8 cellular contexts compared by ENCODE assay signal in the genomic region with DNA sequence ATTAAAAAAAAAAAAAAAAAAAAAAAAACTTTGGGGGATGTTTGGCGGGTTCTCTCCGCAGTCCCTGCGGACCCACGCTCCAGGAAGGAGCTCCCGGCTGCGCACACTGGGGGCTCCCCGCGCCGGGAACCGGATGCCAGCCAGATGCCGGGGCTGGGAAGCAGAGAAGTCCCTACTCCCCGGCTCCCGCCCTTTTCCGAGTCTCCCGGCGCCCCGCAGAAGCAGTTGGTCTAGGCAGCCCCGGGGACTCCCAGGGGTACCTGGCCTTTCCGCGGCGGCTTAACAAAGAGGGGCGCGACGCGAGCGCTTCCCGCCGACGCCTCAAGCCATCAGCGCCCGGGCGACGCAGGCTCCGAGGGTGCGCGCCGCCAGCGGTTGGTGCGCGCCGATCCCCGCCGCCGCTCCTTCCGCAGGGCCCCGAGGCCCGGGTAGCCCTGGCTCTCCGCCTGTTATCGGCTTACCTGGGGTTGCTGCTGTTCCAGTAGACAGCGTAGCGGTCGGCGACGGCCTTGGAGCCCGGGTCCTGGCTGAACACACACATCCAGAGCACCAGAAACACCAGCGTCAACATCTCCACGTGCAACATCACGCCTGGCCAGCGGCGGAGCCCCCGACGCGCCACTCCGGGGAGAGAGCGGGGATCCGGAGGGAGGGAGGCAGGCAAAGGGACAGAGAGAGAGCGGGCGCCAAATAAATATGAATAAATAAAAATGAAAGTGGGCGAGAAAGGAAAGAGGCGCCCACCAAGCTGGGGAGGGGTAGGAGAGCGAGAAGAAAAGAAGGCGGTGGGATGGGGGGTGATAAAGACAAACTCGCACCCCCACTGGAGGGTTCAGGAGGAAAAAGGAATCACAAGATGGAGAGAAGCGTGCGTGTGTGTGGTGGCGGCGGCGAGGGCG. TPM values are rescaled to one million over a fixed set of nuclear protein-coding genes. Genes with fewer than 3 reads are reported as not detected.
A peak's percentile ranks its signal among the peaks of the same experiment; 100 is the strongest.
DNase-seq lines count a peak whose midpoint lies in the region; ATAC-seq, FAIRE-seq and TF ChIP-seq lines count a peak whose summit lies in the region.

No MANE protein-coding gene starts in this region.

- POLR2A ChIA-PET in AG04449 (lab: Yijun Ruan, JAX): no interaction called here

- H3K4me3 Mint-ChIP-seq in astrocyte (ENCODE audit: unreplicated experiment): peak overlapping the region; percentile 95

- no peak overlapping the region for H3K27ac ChIP-seq in astrocyte (ENCODE audit: low read depth, low read length)
- H3K27ac ChIP-seq in skin epidermis: peak overlapping the region in 19 of 21 experiments; percentile 46 to 87 (median 78)
- no peak overlapping the region for H3K27ac ChIP-seq in Karpas-422 (ENCODE audit: low read length)

- H3K9me2 ChIP-seq in Karpas-422 (replicated peaks; ENCODE audit: insufficient read depth, low read length): no peaks in the 10 kb centered on the region

- peak overlapping the region; percentile 63 for H3K4me3 ChIP-seq in AG04449 (ENCODE audit: low read depth, low read length)
- H3K4me3 ChIP-seq in GM12875 (ENCODE audit: low read depth, low read length): peak overlapping the region; percentile 47
- H3K4me3 ChIP-seq in astrocyte (ENCODE audit: insufficient read depth, low read depth, low read length): peak overlapping the region; percentile 77
- peak overlapping the region; percentile 73 for H3K4me3 ChIP-seq in iPS-11a (ENCODE audit: low read depth, low read length)
- H3K4me3 ChIP-seq in skin epidermis: peak overlapping the region; percentile 42 to 62 (median 50)
- no peak overlapping the region for H3K4me3 ChIP-seq in Karpas-422 (ENCODE audit: low read length)

- TF ChIP-seq CTCF in AG04449 (IDR thresholded peaks at IDR 0.05; ENCODE audit: insufficient read depth, low read length, missing control alignments) (no peak), GM12875 (IDR thresholded peaks at IDR 0.05; ENCODE audit: borderline replicate concordance, insufficient read depth, low read depth, low read length) (no peak), astrocyte (IDR thresholded peaks at IDR 0.05; ENCODE audit: insufficient read depth, low read depth, low read length) (no peak)

- H3K36me3 ChIP-seq in astrocyte (ENCODE audit: insufficient read depth, low read length): no peaks in the 10 kb centered on the region
- no peaks in the 10 kb centered on the region for H3K36me3 ChIP-seq in Karpas-422 (ENCODE audit: insufficient read depth, low read length)

- H3K9me3 Mint-ChIP-seq in astrocyte (ENCODE audit: unreplicated experiment): no peaks in the 10 kb centered on the region

- H3K9ac ChIP-seq in astrocyte (ENCODE audit: low read length) (peak overlapping the region; percentile 69), Karpas-422 (ENCODE audit: low read length) (no peak overlapping the region)

- H3K36me3 Mint-ChIP-seq in astrocyte (ENCODE audit: low read depth, unreplicated experiment): peaks cover 6% of the 10 kb centered on the region

- H3K27me3 ChIP-seq in astrocyte (ENCODE audit: insufficient read depth, low read length): peaks cover 4% of the 10 kb centered on the region
- H3K27me3 ChIP-seq in Karpas-422 (ENCODE audit: low read length): no peaks in the 10 kb centered on the region; the same call in 1 of the 2 replicates

- FAIRE-seq in astrocyte (lab: Jason Lieb, UNC): no peak

- H3K9me3 ChIP-seq in astrocyte (ENCODE audit: insufficient read depth, low read depth, low read length): no peaks in the 10 kb centered on the region
- H3K9me3 ChIP-seq in Karpas-422 (ENCODE audit: low read length): no peaks in the 10 kb centered on the region

- no peaks in the 10 kb centered on the region for H3K27me3 Mint-ChIP-seq in astrocyte (ENCODE audit: low read depth, unreplicated experiment)

- DNase-seq in AG04449 (ENCODE audit: low read depth, low spot score) (no peak), NCI-H2029 (lab: John Stamatoyannopoulos, UW) (peak; percentile 59), astrocyte (ENCODE audit: low read depth) (peak; percentile 26), Karpas-422 (no peak)

- no peaks in the 10 kb centered on the region for H4K20me1 ChIP-seq in astrocyte (ENCODE audit: insufficient read depth, low read length)
- H4K20me1 ChIP-seq in Karpas-422 (ENCODE audit: insufficient read depth, low read depth, low read length): no peaks in the 10 kb centered on the region

- no peak for ATAC-seq in HG03521 (IDR thresholded peaks at IDR 0.05; ENCODE audit: unreplicated experiment)

- H3K4me2 ChIP-seq in astrocyte (ENCODE audit: low read length): peak overlapping the region; percentile 98
- no peak overlapping the region for H3K4me2 ChIP-seq in Karpas-422 (ENCODE audit: low read depth, low read length, poor library complexity, severe bottlenecking)

- H2AFZ ChIP-seq in astrocyte (ENCODE audit: low read depth, low read length): peak overlapping the region; percentile 94
- H2AFZ ChIP-seq in Karpas-422 (ENCODE audit: low read length): no peak overlapping the region

- H3K27ac Mint-ChIP-seq in astrocyte (ENCODE audit: unreplicated experiment): peak overlapping the region; percentile 84

- CTCF ChIA-PET in AG04449 (lab: Yijun Ruan, JAX): interaction anchor here (0.6 to 1.0 kb wide), 2 partner anchors 98 to 540 kb away, joined by 3 read pairs; no protein-coding TSS in a partner anchor

- peaks cover 4% of the 10 kb centered on the region for H3K4me1 ChIP-seq in astrocyte (ENCODE audit: insufficient read depth, low read length)
- H3K4me1 ChIP-seq in Karpas-422 (ENCODE audit: low read length): peaks cover 17% of the 10 kb centered on the region

- peaks cover 19% of the 10 kb centered on the region for H3K4me1 Mint-ChIP-seq in astrocyte (ENCODE audit: low read depth, unreplicated experiment)

- H3K79me2 ChIP-seq in astrocyte (ENCODE audit: insufficient read depth, low read length) (no peaks in the 10 kb centered on the region), Karpas-422 (ENCODE audit: low read length) (no peaks in the 10 kb centered on the region)

RNA-seq across cellular contexts. Expression of gene EFNA5, which starts 0.5 kb away (rescaled TPM):
- 50.5 and 59.3 TPM in 2 replicates for total RNA-seq in astrocyte
- not detected in 2 replicates for total RNA-seq in Karpas-422 (2014; rRNA removed; shearing (Covaris generic); ENCODE audit: low replicate concordance)

Comparison
In these comparisons a context has a peak if more than half of its experiments do, and no peak if none do; other contexts are left out.
1. DNase-seq: peak in NCI-H2029 (single experiment) and astrocyte (single experiment); none in AG04449 (single experiment) and Karpas-422 (single experiment).
2. H3K27ac ChIP-seq: peak in skin epidermis (19 of 21); none in astrocyte (single experiment) and Karpas-422 (single experiment).
3. RNA of gene EFNA5, which starts 0.5 kb away (total RNA-seq): 50.5 to 59.3 TPM in astrocyte; not detected in Karpas-422; every median in the first group is over 10 times any median in the second.